In genomic region chr9:37187269-37187668, GRCh38 we compare ENCODE assay signal across 9 cellular contexts.
DNase-seq lines count a peak whose midpoint lies in the region; ATAC-seq, FAIRE-seq and TF ChIP-seq lines count a peak whose summit lies in the region.
"Had no signal": no experiment of that assay in that cellular context is flagged by ENCODE, and none has a peak within 500 bp of the region (broad histone marks: within the 10 kb centered on the region; RNA-seq: fewer than 3 reads in every experiment).

No MANE protein-coding gene starts in this region.

- peak; percentile 51; the same call in 1 of the 2 replicates for TF ChIP-seq POLR2A in GM12891 (IDR thresholded peaks at IDR 0.05; ENCODE audit: low read depth, low read length)

- H3K4me1 Mint-ChIP-seq in activated naive CD8-positive, alpha-beta T cell treated with anti-CD3 and anti-CD28 coated beads, Interleukin-2, amount 50 U/mL, for 24 hours: peaks cover 52% of the 10 kb centered on the region

- H3K36me3 Mint-ChIP-seq in activated naive CD8-positive, alpha-beta T cell treated with anti-CD3 and anti-CD28 coated beads, Interleukin-2, amount 50 U/mL, for 24 hours (ENCODE audit: low read depth): peaks cover 42% of the 10 kb centered on the region

- peak overlapping the region; percentile 57 for H3K4me3 Mint-ChIP-seq in activated naive CD8-positive, alpha-beta T cell treated with anti-CD3 and anti-CD28 coated beads, Interleukin-2, amount 50 U/mL, for 24 hours

- peak; percentile 96 for FAIRE-seq in GM12891 (lab: Jason Lieb, UNC)

- peak overlapping the region; percentile 81 for H3K27ac Mint-ChIP-seq in activated naive CD8-positive, alpha-beta T cell treated with anti-CD3 and anti-CD28 coated beads, Interleukin-2, amount 50 U/mL, for 24 hours

- DNase-seq in GM12891 (ENCODE audit: insufficient read length, low spot score) (no peak), NCI-H69 (lab: John Stamatoyannopoulos, UW) (no peak), cerebellar cortex (ENCODE audit: low spot score) (no peak), globus pallidus (ENCODE audit: low spot score) (no peak), left lobe of liver (ENCODE audit: low spot score) (no peak)
- DNase-seq in activated naive CD8-positive, alpha-beta T cell treated with anti-CD3 and anti-CD28 coated beads, Interleukin-2, amount 50 U/mL, for 24 hours: peak; percentile 38
- DNase-seq: NCI-H1105 had no signal

- H3K27me3 Mint-ChIP-seq in activated naive CD8-positive, alpha-beta T cell treated with anti-CD3 and anti-CD28 coated beads, Interleukin-2, amount 50 U/mL, for 24 hours: no peaks in the 10 kb centered on the region

- no peaks in the 10 kb centered on the region for H3K9me3 Mint-ChIP-seq in activated naive CD8-positive, alpha-beta T cell treated with anti-CD3 and anti-CD28 coated beads, Interleukin-2, amount 50 U/mL, for 24 hours

- ATAC-seq in GM21390 (IDR thresholded peaks at IDR 0.05; ENCODE audit: unreplicated experiment) (peak; percentile 62), HG03520 (IDR thresholded peaks at IDR 0.05; ENCODE audit: unreplicated experiment) (peak; percentile 52), left lobe of liver (no peak)
- peak; percentile 58 for ATAC-seq in activated naive CD8-positive, alpha-beta T cell treated with anti-CD3 and anti-CD28 coated beads, Interleukin-2, amount 50 U/mL, for 24 hours

TF ChIP-seq in GM12891, 5 proteins besides CTCF, POLR2A, EP300 and RAD21:
- TF ChIP-seq TAF1 (IDR thresholded peaks at IDR 0.05; ENCODE audit: low read depth, low read length) (no peak), PAX5 (IDR thresholded peaks at IDR 0.05; ENCODE audit: insufficient read depth, low read length, severe bottlenecking) (no peak)
